9 cellular contexts compared by ENCODE assay signal in the genomic region with DNA sequence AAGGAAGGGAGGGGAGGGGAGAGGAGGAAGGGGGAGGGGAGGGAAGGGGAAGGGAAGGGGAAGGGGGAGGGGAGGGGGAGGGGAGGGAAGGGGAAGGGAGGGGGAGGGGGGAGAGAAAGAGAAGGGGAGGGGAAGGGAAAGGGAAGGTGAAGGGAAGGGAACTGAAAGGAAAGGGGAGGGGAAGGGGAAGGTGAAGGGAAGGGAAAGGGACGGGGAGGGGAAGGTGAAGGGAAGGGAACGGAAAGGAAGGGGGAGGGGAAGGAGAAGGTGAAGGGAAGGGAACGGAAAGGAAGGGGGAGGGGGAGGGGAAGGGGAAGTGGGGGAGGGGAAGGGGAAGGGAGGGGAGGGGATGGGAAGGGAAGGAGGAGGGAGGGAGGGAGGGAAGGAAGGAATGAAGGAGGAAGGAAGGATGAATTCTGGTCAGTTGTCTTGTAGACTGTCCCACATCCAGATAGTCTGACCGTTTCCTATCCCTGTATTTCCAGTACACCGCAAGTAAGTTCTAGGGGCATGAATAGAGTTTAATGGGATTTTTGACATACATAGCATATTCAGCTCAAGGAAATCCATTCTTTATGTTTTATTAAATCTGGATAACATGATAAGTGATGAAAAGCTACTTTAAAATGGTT. TPM values are rescaled to one million over a fixed set of nuclear protein-coding genes. Genes with fewer than 3 reads are reported as not detected.
"Had no signal": no experiment of that assay in that cellular context is flagged by ENCODE, and none has a peak within 500 bp of the region (broad histone marks: within the 10 kb centered on the region; RNA-seq: fewer than 3 reads in every experiment).

No MANE protein-coding gene starts in this region.

- H3K4me3 Mint-ChIP-seq: HFFc6 had no signal

- ATAC-seq: HCT116 had no signal

- H3K4me2 ChIP-seq: KMS-11 had no signal

- H3K36me3 ChIP-seq: HAP-1 had no signal

- H3K4me3 ChIP-seq: GM23248, HAP-1 had no signal

- H3K27ac ChIP-seq: GM23248, HL-60, KMS-11 had no signal

- H3K9me3 Mint-ChIP-seq: HFFc6 had no signal

- H3K9me3 ChIP-seq: HAP-1 had no signal

- H2AFZ ChIP-seq: GM23248 had no signal

- H3K9ac ChIP-seq: GM23248, KMS-11 had no signal

- DNase-seq: GM23248, H7, HFFc6, IMR-90, KBM-7 had no signal

- H3K27ac Mint-ChIP-seq: HFFc6 had no signal

RNA-seq across cellular contexts. Expression of a gene that starts 20.4 kb away (rescaled TPM):
- polyA plus RNA-seq: IMR-90 had no signal
